In the genomic region with DNA sequence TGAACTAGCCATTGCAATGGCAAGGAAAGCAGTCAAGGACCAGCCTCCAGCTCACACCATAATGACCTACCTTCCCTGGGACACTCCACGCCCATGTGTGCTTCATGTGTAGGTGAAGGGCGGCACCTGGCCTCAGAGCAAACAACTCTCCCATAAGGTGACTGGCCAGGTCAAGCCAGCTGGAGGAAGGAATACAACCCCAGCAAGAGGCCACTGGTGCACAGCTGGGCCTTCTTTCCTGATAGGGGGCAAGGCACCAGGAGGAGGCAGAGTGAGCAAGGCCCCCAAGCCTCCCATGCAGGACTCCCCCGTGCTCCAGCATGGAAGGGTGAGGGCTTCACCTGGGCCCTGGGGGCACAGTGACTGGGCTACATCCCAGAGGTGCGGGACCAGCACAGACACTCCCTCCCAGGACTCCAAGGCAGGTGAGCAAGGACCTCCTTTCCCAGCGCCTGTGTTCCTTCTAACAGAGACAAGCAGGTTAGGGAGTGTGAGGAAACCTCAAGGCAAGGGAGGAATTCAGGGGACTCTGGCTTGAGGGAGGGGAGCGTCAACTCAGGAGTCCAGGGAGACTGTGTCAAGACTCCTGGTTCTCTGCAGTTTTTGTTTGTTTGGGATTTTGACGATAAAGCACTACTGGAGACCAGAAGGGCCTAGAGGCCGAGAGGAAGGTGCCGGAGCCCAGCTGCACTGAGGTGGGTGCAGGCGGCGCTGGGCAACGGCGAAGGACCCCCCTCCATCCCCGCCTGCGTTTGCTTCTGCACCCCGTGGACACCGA, we compare ENCODE assay signal across 11 cellular contexts. TPM values are rescaled to one million over a fixed set of nuclear protein-coding genes. Genes with fewer than 3 reads are reported as not detected.
A peak's percentile ranks its signal among the peaks of the same experiment; 100 is the strongest.
DNase-seq lines count a peak whose midpoint lies in the region; ATAC-seq lines count a peak whose summit lies in the region.
"Had no signal": no experiment of that assay in that cellular context is flagged by ENCODE, and none has a peak within 500 bp of the region (broad histone marks: within the 10 kb centered on the region; RNA-seq: fewer than 3 reads in every experiment).

No MANE protein-coding gene starts in this region.

- peak overlapping the region; percentile 88 for H3K9ac ChIP-seq in endocrine pancreas (ENCODE audit: control insufficient read depth, insufficient read depth, low read length)

- intact Hi-C loops in posterior vena cava (cut with DNase I), result no loop called here

- H3K9me3 ChIP-seq in endocrine pancreas (ENCODE audit: control insufficient read depth, low read length), result no peaks in the 10 kb centered on the region
- H3K9me3 ChIP-seq: tibial artery had no signal

- no peak for ATAC-seq in HG02852 (IDR thresholded peaks at IDR 0.05; ENCODE audit: unreplicated experiment)
- ATAC-seq in GM21723 (IDR thresholded peaks at IDR 0.05; ENCODE audit: unreplicated experiment), result no peak
- ATAC-seq: activated CD8-positive, alpha-beta memory T cell treated with anti-CD3 and anti-CD28 coated beads, Interleukin-2, amount 10 ng/mL, durations not matched to agents 7 days and 5 days had no signal

- DNase-seq in SIG-M5 treated with dmso at 0.1 percent for 504 hours (lab: John Stamatoyannopoulos, UW; ENCODE audit: unreplicated experiment) (peak; percentile 22), SIG-M5 (lab: John Stamatoyannopoulos, UW) (no peak), NCI-H2196 (lab: John Stamatoyannopoulos, UW; ENCODE audit: unreplicated experiment) (peak; percentile 25), posterior vena cava (ENCODE audit: low spot score) (peak; percentile 60), globus pallidus (ENCODE audit: low spot score) (no peak)
- DNase-seq: activated CD8-positive, alpha-beta memory T cell treated with anti-CD3 and anti-CD28 coated beads, Interleukin-2, amount 10 ng/mL, durations not matched to agents 7 days and 5 days; NCI-H2081 treated with DMSO at 0.1 percent for 48 hours; tibial artery had no signal

- peaks cover 11% of the 10 kb centered on the region for H3K4me1 ChIP-seq in endocrine pancreas (ENCODE audit: control insufficient read depth, insufficient read depth, low read length)

- peak overlapping the region; percentile 58 for H3K4me3 ChIP-seq in endocrine pancreas (ENCODE audit: control insufficient read depth, insufficient read depth, low read length)

- no peaks in the 10 kb centered on the region for H3K27me3 ChIP-seq in endocrine pancreas (ENCODE audit: control insufficient read depth, insufficient read depth, low read length)

- no peaks in the 10 kb centered on the region for H3K36me3 ChIP-seq in endocrine pancreas (ENCODE audit: control insufficient read depth, insufficient read depth, low read length)
- H3K36me3 ChIP-seq: tibial artery had no signal

RNA-seq across cellular contexts. Expression of gene PTPRN2, which starts 1.7 kb away (rescaled TPM):
- 1 to 10 TPM; 1.6 to 2.8 TPM for total RNA-seq in posterior vena cava

Comparison
In these comparisons a context has a peak if more than half of its experiments do, and no peak if none do; other contexts are left out.
1. DNase-seq: peak in SIG-M5 treated with dmso at 0.1 percent for 504 hours (single experiment), NCI-H2196 (single experiment) and posterior vena cava (single experiment); none in SIG-M5 (single experiment) and globus pallidus (single experiment).